13 cellular contexts compared by ENCODE assay signal in genomic region chr12:2642896-2643425, GRCh38.
"Had no signal": no experiment of that assay in that cellular context is flagged by ENCODE, and none has a peak within 500 bp of the region (broad histone marks: within the 10 kb centered on the region; RNA-seq: fewer than 3 reads in every experiment).

No MANE protein-coding gene starts in this region.

- H3K4me1 ChIP-seq: prostate gland, SJCRH30 had no signal

- H3K27me3 ChIP-seq: ovary, stomach, suprapubic skin had no signal

- H3K36me3 ChIP-seq: neutrophil, ovary, prostate gland, SJCRH30, suprapubic skin had no signal

- H3K9me3 ChIP-seq: neutrophil, ovary, prostate gland, SJCRH30, stomach, suprapubic skin had no signal

- DNase-seq: activated CD4-positive, alpha-beta T cell treated with anti-CD3 and anti-CD28 coated beads for 4 hours; activated CD4-positive, CD25-positive, alpha-beta regulatory T cell; activated CD8-positive, alpha-beta memory T cell treated with anti-CD3 and anti-CD28 coated beads, Interleukin-2, amount 10 ng/mL, durations not matched to agents 7 days and 5 days; amygdala; foreskin fibroblast; ovary; SJCRH30; stimulated activated CD4-positive, alpha-beta T cell treated with anti-CD3 and anti-CD28 coated beads, Interleukin-2, amount 100 ng/mL, for 24 hours; stomach; trophoblast cell had no signal

- H3K4me3 ChIP-seq: ovary, prostate gland, SJCRH30, stomach, suprapubic skin had no signal

- H3K27ac ChIP-seq: neutrophil, ovary, prostate gland, SJCRH30, stomach, suprapubic skin had no signal
